Comparison of ENCODE assay signal across 22 cellular contexts in genomic region chr6:18550119-18550518, GRCh38.
DNase-seq lines count a peak whose midpoint lies in the region; ATAC-seq, FAIRE-seq and TF ChIP-seq lines count a peak whose summit lies in the region.
"Had no signal": no experiment of that assay in that cellular context is flagged by ENCODE, and none has a peak within 500 bp of the region (broad histone marks: within the 10 kb centered on the region; RNA-seq: fewer than 3 reads in every experiment).

No MANE protein-coding gene starts in this region.

- no peaks in the 10 kb centered on the region; the same call in 1 of the 2 replicates for H3K27me3 ChIP-seq in IMR-90 (ENCODE audit: control insufficient read depth, insufficient read depth, low read length)
- no peaks in the 10 kb centered on the region for H3K27me3 ChIP-seq in OCI-LY3 (ENCODE audit: low read depth, low read length)
- no peaks in the 10 kb centered on the region for H3K27me3 ChIP-seq in K562 (ENCODE audit: control insufficient read depth in 2 of 2, insufficient read depth in 2 of 2, low read length in 2 of 2)
- H3K27me3 ChIP-seq in BE2C: no peaks in the 10 kb centered on the region
- H3K27me3 ChIP-seq: BLaER1 had no signal

- dilution Hi-C loops in IMR-90 (cut with HindIII; ENCODE audit: low sequenced_read_pairs, unreplicated experiment): no loop called here

- no peak for TF ChIP-seq POLR2A in A549 (IDR thresholded peaks at IDR 0.05; ENCODE audit: low read length)
- TF ChIP-seq POLR2A in IMR-90 (IDR thresholded peaks at IDR 0.05; ENCODE audit: low read depth, low read length): no peak
- no peak for TF ChIP-seq POLR2A in K562 (conservative IDR thresholded peaks at IDR 0.05)

- no peak for TF ChIP-seq CTCF in A549 (IDR thresholded peaks at IDR 0.05)
- no peak for TF ChIP-seq CTCF in IMR-90 (conservative IDR thresholded peaks at IDR 0.05; ENCODE audit: low read depth, low read length)
- TF ChIP-seq CTCF in OCI-LY3 (IDR thresholded peaks at IDR 0.05; ENCODE audit: low read depth, low read length): no peak
- no peak for TF ChIP-seq CTCF in K562 (IDR thresholded peaks at IDR 0.05 in 2 of 3, conservative IDR thresholded peaks at IDR 0.05 in 1 of 3; ENCODE audit: insufficient read depth in 2 of 3, low read depth in 1 of 3, low read length in 3 of 3)
- TF ChIP-seq CTCF in BE2C (IDR thresholded peaks at IDR 0.05; ENCODE audit: low read depth, low read length): no peak

- intact Hi-C loops in IMR-90 (cut with micrococcal nuclease): no loop called here
- intact Hi-C loops in K562 (cut with micrococcal nuclease): no loop called here

- in situ Hi-C loops in IMR-90 (cut with MboI; ENCODE audit: low sequenced_read_pairs): no loop called here
- in situ Hi-C loops in K562 (cut with MboI): no loop called here

- H3K4me1 ChIP-seq in A549 (no peaks in the 10 kb centered on the region), IMR-90 (ENCODE audit: control insufficient read depth, insufficient read depth, low read length) (no peaks in the 10 kb centered on the region), OCI-LY3 (ENCODE audit: low read length) (peaks cover 37% of the 10 kb centered on the region), K562 (replicated peaks in 1 of 2; ENCODE audit: control insufficient read depth in 2 of 2, insufficient read depth in 2 of 2, low read length in 2 of 2) (no peaks in the 10 kb centered on the region), BE2C (no peaks in the 10 kb centered on the region)
- H3K4me1 ChIP-seq: BLaER1 had no signal

- H2BK15ac ChIP-seq in IMR-90 (ENCODE audit: low read depth, low read length): no peak overlapping the region

- H3K4me2 ChIP-seq in A549 (no peak overlapping the region), IMR-90 (ENCODE audit: low read depth, low read length) (no peak overlapping the region), OCI-LY3 (ENCODE audit: low read length) (peak overlapping the region; percentile 37), K562 (ENCODE audit: insufficient read depth, low read length) (no peak overlapping the region)
- H3K4me2 ChIP-seq: BLaER1 had no signal

- H3K9ac ChIP-seq in IMR-90 (ENCODE audit: low read depth, low read length) (no peak overlapping the region), OCI-LY3 (ENCODE audit: low read length) (no peak overlapping the region), K562 (ENCODE audit: insufficient read depth in 1 of 2, low read depth in 2 of 2, low read length in 2 of 2) (no peak overlapping the region)
- H3K9ac ChIP-seq: BLaER1 had no signal

- H2BK120ac ChIP-seq in IMR-90 (ENCODE audit: low read depth, low read length): no peak overlapping the region

- no peak overlapping the region for H2AK9ac ChIP-seq in IMR-90 (replicated peaks; ENCODE audit: low read depth, low read length, poor library complexity)

- H2AK5ac ChIP-seq in IMR-90 (ENCODE audit: low read depth, low read length): no peak overlapping the region

- ATAC-seq in A549 (no peak), IMR-90 (ENCODE audit: low read depth) (no peak), K562 (no peak)

- DNase-seq in A549 (ENCODE audit: low read depth in 1 of 2, low spot score in 1 of 2) (no peak), IMR-90 (no peak), K562 (ENCODE audit: extremely low read depth in 1 of 4, low spot score in 3 of 4) (no peak), UCSD-AML1 (lab: John Stamatoyannopoulos, UW; ENCODE audit: unreplicated experiment) (no peak), DMS 273 (lab: John Stamatoyannopoulos, UW; ENCODE audit: unreplicated experiment) (no peak), BE2C (no peak)
- DNase-seq in stimulated activated CD4-positive, alpha-beta T cell treated with anti-CD3 and anti-CD28 coated beads, Interleukin-1b, Interleukin-23, amount 100 ng/mL, for 48 hours: no peak
- DNase-seq: 8988T; AML-193; C1 segment of cervical spinal cord; CD4-positive, alpha-beta memory T cell; CD4-positive, CD25-positive, alpha-beta regulatory T cell; CD8-positive, alpha-beta memory T cell; COR-L47; DMS79 treated with DMSO at 0.1 percent for 48 hours; GF-D8 had no signal

- WGBS in A549 (ENCODE audit: missing lambda C conversion rate): 32% methylated on average over 3 of the region's 3 CpGs
- no CpG with 5 or more reads among the region's 3 CpGs for WGBS in IMR-90 (ENCODE audit: extremely low coverage in 2 of 2, insufficient read length in 1 of 2), 2 experiments
- WGBS in K562 (ENCODE audit: insufficient coverage, low coverage, missing lambda C conversion rate): 6% methylated on average over 3 of the region's 3 CpGs

- no peak overlapping the region for H3K23ac ChIP-seq in IMR-90 (ENCODE audit: low read depth, low read length)

- H4K5ac ChIP-seq in IMR-90 (ENCODE audit: low read depth, low read length): no peak overlapping the region

- H2BK5ac ChIP-seq in IMR-90 (ENCODE audit: low read depth, low read length, poor library complexity, severe bottlenecking): no peak overlapping the region

- no peaks in the 10 kb centered on the region for H3K9me3 ChIP-seq in A549
- H3K9me3 ChIP-seq in IMR-90 (ENCODE audit: control insufficient read depth, insufficient read depth, low read length): no peaks in the 10 kb centered on the region
- 0 out of 2 replicates have a peak, but pooled peaks cover 3% of the 10 kb centered on the region for H3K9me3 ChIP-seq in OCI-LY3 (ENCODE audit: insufficient read depth, low read length)
- H3K9me3 ChIP-seq in K562 (replicated peaks; ENCODE audit: control insufficient read depth, insufficient read depth, low read depth, low read length): no peaks in the 10 kb centered on the region
- no peaks in the 10 kb centered on the region for H3K9me3 ChIP-seq in BE2C

- no peaks in the 10 kb centered on the region for H3K79me2 ChIP-seq in OCI-LY3 (ENCODE audit: low read length)
- H3K79me2 ChIP-seq in K562 (ENCODE audit: control insufficient read depth, insufficient read depth, low read length): no peaks in the 10 kb centered on the region

- BruUV-seq in IMR-90 (replicated peaks; lab: Mats Ljungman, UMichigan) (no TSS peak), K562 (replicated peaks; lab: Mats Ljungman, UMichigan) (no TSS peak)

- H3K79me1 ChIP-seq in IMR-90 (ENCODE audit: low read depth in 1 of 2, low read length in 2 of 2): no peaks in the 10 kb centered on the region

- no peak for TF ChIP-seq RAD21 in A549 (conservative IDR thresholded peaks at IDR 0.05 in 1 of 2, IDR thresholded peaks at IDR 0.05 in 1 of 2)
- TF ChIP-seq RAD21 in IMR-90 (IDR thresholded peaks at IDR 0.05; ENCODE audit: low read length): no peak
- TF ChIP-seq RAD21 in K562 (CRISPR knock-in tag; conservative IDR thresholded peaks at IDR 0.05 in 1 of 2, IDR thresholded peaks at IDR 0.05 in 1 of 2): no peak

- FAIRE-seq in A549 (lab: Jason Lieb, UNC) (no peak), K562 (lab: Jason Lieb, UNC) (no peak)
- FAIRE-seq: A204.1, G401.6, GM12891, GM19239 had no signal

- CTCF ChIA-PET in A549 (lab: Yijun Ruan, JAX) (no interaction called here), IMR-90 (lab: Yijun Ruan, JAX) (interaction anchor here (0.8 kb wide), 1 partner anchor 10 kb away, joined by 4 read pairs; no protein-coding TSS in a partner anchor), K562 (lab: Yijun Ruan, JAX; ENCODE audit: low intra/inter-chr PET ratio) (no interaction called here)

- H3K36me3 ChIP-seq in IMR-90 (ENCODE audit: control insufficient read depth, insufficient read depth, low read length) (no peaks in the 10 kb centered on the region), OCI-LY3 (replicated peaks; ENCODE audit: low read depth, low read length) (no peaks in the 10 kb centered on the region), K562 (ENCODE audit: control insufficient read depth, insufficient read depth, low read length) (no peaks in the 10 kb centered on the region), BE2C (no peaks in the 10 kb centered on the region)
- H3K36me3 ChIP-seq: BLaER1 had no signal

- H3K4me3 ChIP-seq in A549: no peak overlapping the region
- H3K4me3 ChIP-seq in IMR-90 (ENCODE audit: insufficient read depth, low read depth, low read length): no peak overlapping the region
- no peak overlapping the region for H3K4me3 ChIP-seq in OCI-LY3 (ENCODE audit: low read length)
- H3K4me3 ChIP-seq in K562: no peak overlapping the region
- no peak overlapping the region for H3K4me3 ChIP-seq in BE2C (ENCODE audit: low read depth, low read length)
- H3K4me3 ChIP-seq: BLaER1 had no signal

- no peak overlapping the region for H2AFZ ChIP-seq in IMR-90 (replicated peaks; ENCODE audit: low read length, poor library complexity)
- 0 out of 2 replicates have a peak overlapping the region, but pooled peaks have one; percentile 45 for H2AFZ ChIP-seq in OCI-LY3 (ENCODE audit: low read depth, low read length)
- H2AFZ ChIP-seq in K562 (ENCODE audit: low read depth, low read length): no peak overlapping the region

- no peaks in the 10 kb centered on the region for H4K20me1 ChIP-seq in IMR-90 (ENCODE audit: insufficient read depth, low read length)
- no peaks in the 10 kb centered on the region for H4K20me1 ChIP-seq in OCI-LY3 (ENCODE audit: insufficient read depth, low read length)
- H4K20me1 ChIP-seq in K562 (replicated peaks; ENCODE audit: control insufficient read depth, insufficient read depth, low read length): no peaks in the 10 kb centered on the region
- H4K20me1 ChIP-seq: BLaER1 had no signal

- POLR2A ChIA-PET in A549 (lab: Yijun Ruan, JAX) (no interaction called here), IMR-90 (lab: Charles Lee; ENCODE audit: unreplicated experiment) (no interaction called here), K562 (lab: Yijun Ruan, JAX) (no interaction called here)

- H2BK20ac ChIP-seq in IMR-90 (ENCODE audit: low read depth, low read length): no peak overlapping the region

- H3K9me1 ChIP-seq in IMR-90 (ENCODE audit: insufficient read depth, low read length) (no peaks in the 10 kb centered on the region), K562 (ENCODE audit: control insufficient read depth, insufficient read depth, low read length) (no peaks in the 10 kb centered on the region)

- no peak overlapping the region for H3K56ac ChIP-seq in IMR-90 (ENCODE audit: extremely low read depth, insufficient read depth, low read length)

- no peak overlapping the region for H4K8ac ChIP-seq in IMR-90 (ENCODE audit: low read depth in 2 of 2, low read length in 2 of 2)

- no peak overlapping the region for H3K14ac ChIP-seq in IMR-90 (replicated peaks; ENCODE audit: low read depth, low read length)

- TF ChIP-seq EP300 in A549 (IDR thresholded peaks at IDR 0.05) (no peak), K562 (IDR thresholded peaks at IDR 0.05; ENCODE audit: low read length) (no peak)

- no peak overlapping the region for H3K18ac ChIP-seq in IMR-90 (ENCODE audit: low read depth, low read length)

- no peak overlapping the region for H4K91ac ChIP-seq in IMR-90 (ENCODE audit: insufficient read depth, low read depth, low read length)

- no peak overlapping the region for H3K4ac ChIP-seq in IMR-90 (ENCODE audit: low read depth, low read length)

- H3K27ac ChIP-seq in A549: no peak overlapping the region
- H3K27ac ChIP-seq in IMR-90 (ENCODE audit: insufficient read depth, low read length): no peak overlapping the region
- 0 out of 2 replicates have a peak overlapping the region, but pooled peaks have one; percentile 3 for H3K27ac ChIP-seq in OCI-LY3 (ENCODE audit: low read length)
- no peak overlapping the region for H3K27ac ChIP-seq in K562 (ENCODE audit: extremely low read depth, low read depth, low read length)
- H3K27ac ChIP-seq: BLaER1 had no signal

TF ChIP-seq in A549, 52 proteins besides CTCF, POLR2A, EP300 and RAD21 (continues in another document):
- TF ChIP-seq MAFK (IDR thresholded peaks at IDR 0.05; ENCODE audit: partially characterized antibody): peak; percentile 93

TF ChIP-seq in K562, 482 proteins besides CTCF, POLR2A, EP300 and RAD21 (continues in another document):
- TF ChIP-seq SRSF9 (IDR thresholded peaks at IDR 0.05; ENCODE audit: borderline replicate concordance, low read depth, low read length): no peak

Comparison
In these comparisons a context has a peak if more than half of its experiments do, and no peak if none do; other contexts are left out.
1. Of the 35 proteins assayed by ChIP-seq in both K562 and A549: peak only in K562: none; only in A549: none; in both: MAFK; in neither: 34.